Comparison of ENCODE assay signal across 1 cellular context in the genomic region with DNA sequence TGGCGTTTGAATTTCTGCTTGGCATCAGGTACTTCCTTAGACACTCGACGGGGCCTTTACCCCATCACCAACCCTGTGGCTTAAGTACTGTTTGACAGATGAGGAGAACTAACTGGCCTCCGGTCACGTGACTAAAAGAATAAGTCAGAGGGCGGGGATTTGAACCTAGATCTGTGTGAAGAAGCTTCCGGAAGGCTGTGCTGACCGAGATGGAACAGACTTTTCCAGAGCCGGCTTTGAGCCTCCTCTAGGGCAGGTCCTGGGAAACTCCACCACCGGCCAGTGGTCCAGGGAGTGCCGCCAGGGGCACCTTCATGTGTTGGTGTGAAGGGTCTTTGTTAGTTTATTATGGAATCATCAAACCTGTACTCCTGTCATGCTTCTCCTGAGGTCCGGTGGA.
TF ChIP-seq lines count a peak whose summit lies in the region.

No MANE protein-coding gene starts in this region.

TF ChIP-seq in HepG2, 621 proteins besides CTCF, POLR2A, EP300 and RAD21 (continued from another document):
- TF ChIP-seq, protein P1, sequence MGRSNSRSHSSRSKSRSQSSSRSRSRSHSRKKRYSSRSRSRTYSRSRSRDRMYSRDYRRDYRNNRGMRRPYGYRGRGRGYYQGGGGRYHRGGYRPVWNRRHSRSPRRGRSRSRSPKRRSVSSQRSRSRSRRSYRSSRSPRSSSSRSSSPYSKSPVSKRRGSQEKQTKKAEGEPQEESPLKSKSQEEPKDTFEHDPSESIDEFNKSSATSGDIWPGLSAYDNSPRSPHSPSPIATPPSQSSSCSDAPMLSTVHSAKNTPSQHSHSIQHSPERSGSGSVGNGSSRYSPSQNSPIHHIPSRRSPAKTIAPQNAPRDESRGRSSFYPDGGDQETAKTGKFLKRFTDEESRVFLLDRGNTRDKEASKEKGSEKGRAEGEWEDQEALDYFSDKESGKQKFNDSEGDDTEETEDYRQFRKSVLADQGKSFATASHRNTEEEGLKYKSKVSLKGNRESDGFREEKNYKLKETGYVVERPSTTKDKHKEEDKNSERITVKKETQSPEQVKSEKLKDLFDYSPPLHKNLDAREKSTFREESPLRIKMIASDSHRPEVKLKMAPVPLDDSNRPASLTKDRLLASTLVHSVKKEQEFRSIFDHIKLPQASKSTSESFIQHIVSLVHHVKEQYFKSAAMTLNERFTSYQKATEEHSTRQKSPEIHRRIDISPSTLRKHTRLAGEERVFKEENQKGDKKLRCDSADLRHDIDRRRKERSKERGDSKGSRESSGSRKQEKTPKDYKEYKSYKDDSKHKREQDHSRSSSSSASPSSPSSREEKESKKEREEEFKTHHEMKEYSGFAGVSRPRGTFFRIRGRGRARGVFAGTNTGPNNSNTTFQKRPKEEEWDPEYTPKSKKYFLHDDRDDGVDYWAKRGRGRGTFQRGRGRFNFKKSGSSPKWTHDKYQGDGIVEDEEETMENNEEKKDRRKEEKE (IDR thresholded peaks at IDR 0.05) = no peak
- TF ChIP-seq ZNF20 (CRISPR knock-in tag; IDR thresholded peaks at IDR 0.05) (no peak), TBX3 (IDR thresholded peaks at IDR 0.05; ENCODE audit: borderline replicate concordance) (no peak)
